ENCODE assay signal across 8 cellular contexts in genomic region chr15:99733268-99734039, GRCh38. TPM values are rescaled to one million over a fixed set of nuclear protein-coding genes. Genes with fewer than 3 reads are reported as not detected.
DNase-seq lines count a peak whose midpoint lies in the region; ATAC-seq and TF ChIP-seq lines count a peak whose summit lies in the region.

Gene LYSMD4 (minus strand): TSS chr15:99733437. CDS start chr15:99731999, 1,438 bp downstream.

- TF ChIP-seq CTCF in GM12875 (IDR thresholded peaks at IDR 0.05; ENCODE audit: borderline replicate concordance, insufficient read depth, low read depth, low read length) = no peak
- no peak for TF ChIP-seq CTCF in osteocyte (IDR thresholded peaks at IDR 0.05)
- no peak for TF ChIP-seq CTCF in thoracic aorta (IDR thresholded peaks at IDR 0.05)

- H3K4me1 ChIP-seq in thoracic aorta (ENCODE audit: control insufficient read depth in 1 of 2, low read depth in 2 of 2) = peaks cover 8 to 20% of the 10 kb centered on the region in 2 donors

- DNase-seq in NCI-H1105 treated with DMSO at 0.1 percent for 48 hours (lab: John Stamatoyannopoulos, UW) (peak; percentile 96), SKM-1 (lab: John Stamatoyannopoulos, UW; ENCODE audit: unreplicated experiment) (peak; percentile 95), head of caudate nucleus (peak; percentile 96 to 100 (median 99)), osteocyte (ENCODE audit: extremely low spot score, unreplicated experiment) (peak; percentile 99), thoracic aorta (ENCODE audit: low spot score) (peak; percentile 93)
- DNase-seq in activated naive CD4-positive, alpha-beta T cell treated with anti-CD3 and anti-CD28 coated beads, Interleukin-2, amount 50 U/mL, for 72 hours (ENCODE audit: low spot score in 2 of 2) = peak; percentile 96 to 97

- no peaks in the 10 kb centered on the region for H3K9me3 ChIP-seq in thoracic aorta

- H3K27me3 ChIP-seq in thoracic aorta (replicated peaks; ENCODE audit: insufficient read depth) = no peaks in the 10 kb centered on the region

- H3K9me3 Mint-ChIP-seq in activated naive CD4-positive, alpha-beta T cell treated with anti-CD3 and anti-CD28 coated beads, Interleukin-2, amount 50 U/mL, for 72 hours = no peaks in the 10 kb centered on the region
- no peaks in the 10 kb centered on the region for H3K9me3 Mint-ChIP-seq in osteocyte (ENCODE audit: unreplicated experiment)

- peak within 1 kb of the TSS; percentile 85 to 86 for H3K27ac ChIP-seq in thoracic aorta

- no peaks in the 10 kb centered on the region for H3K27me3 Mint-ChIP-seq in osteocyte (ENCODE audit: unreplicated experiment)

- H3K4me3 ChIP-seq in GM12875 (ENCODE audit: low read depth, low read length) (peak within 1 kb of the TSS; percentile 88), thoracic aorta (peak within 1 kb of the TSS; percentile 81)

- peak within 1 kb of the TSS; percentile 77 for H3K4me3 Mint-ChIP-seq in osteocyte (ENCODE audit: unreplicated experiment)

- H3K4me1 Mint-ChIP-seq in osteocyte (ENCODE audit: unreplicated experiment) = peaks cover 30% of the 10 kb centered on the region

- intact Hi-C loops in head of caudate nucleus (cut with DNase I) = loop anchor here (10.0 kb wide), 3 partner anchors 169 to 479 kb away; partner anchors contain the start of genes LRRC28 and MEF2A

- no peaks in the 10 kb centered on the region for H3K36me3 ChIP-seq in thoracic aorta

- peaks cover 4 to 5% of the 10 kb centered on the region in 2 donors for H3K36me3 Mint-ChIP-seq in activated naive CD4-positive, alpha-beta T cell treated with anti-CD3 and anti-CD28 coated beads, Interleukin-2, amount 50 U/mL, for 72 hours
- H3K36me3 Mint-ChIP-seq in osteocyte (ENCODE audit: unreplicated experiment) = peaks cover 8% of the 10 kb centered on the region

- peak within 1 kb of the TSS; percentile 96 to 98 for H3K27ac Mint-ChIP-seq in activated naive CD4-positive, alpha-beta T cell treated with anti-CD3 and anti-CD28 coated beads, Interleukin-2, amount 50 U/mL, for 72 hours
- H3K27ac Mint-ChIP-seq in osteocyte (ENCODE audit: unreplicated experiment) = peak within 1 kb of the TSS; percentile 64

- ATAC-seq in HG02759 (IDR thresholded peaks at IDR 0.05; ENCODE audit: unreplicated experiment) (peak; percentile 99), thoracic aorta (ENCODE audit: insufficient number of reproducible peaks, low FRiP score, low read depth) (peak; percentile 88)
- ATAC-seq in activated naive CD4-positive, alpha-beta T cell treated with anti-CD3 and anti-CD28 coated beads, Interleukin-2, amount 50 U/mL, for 72 hours = peak; percentile 99

RNA-seq across cellular contexts. Expression of gene LYSMD4, which starts in this region (rescaled TPM):
- 1 to 10 TPM; 5.8 to 7.3 TPM for total RNA-seq in activated naive CD4-positive, alpha-beta T cell treated with anti-CD3 and anti-CD28 coated beads, Interleukin-2, amount 50 U/mL, for 72 hours
- total RNA-seq in osteocyte (11.3 and 14.1 TPM in 2 replicates), thoracic aorta (1 to 10 TPM; 6.8 to 9.7 TPM)

Comparison
In these comparisons a context has a peak if more than half of its experiments do, and no peak if none do; other contexts are left out.
1. Peak in every context shown above with its lines: DNase-seq, ATAC-seq, H3K4me3 ChIP-seq and H3K27ac ChIP-seq.